Comparison of ENCODE assay signal across 19 cellular contexts in genomic region chr6:108644252-108644651, GRCh38.
"Had no signal": no experiment of that assay in that cellular context is flagged by ENCODE, and none has a peak within 500 bp of the region (broad histone marks: within the 10 kb centered on the region; RNA-seq: fewer than 3 reads in every experiment).

No MANE protein-coding gene starts in this region.

- H3K9me3 Mint-ChIP-seq: activated naive CD4-positive, alpha-beta T cell treated with anti-CD3 and anti-CD28 coated beads, Interleukin-2, amount 50 U/mL, for 24 hours; natural killer cell; T-cell; T-helper 2 cell treated with Interferon-gamma antibody and Interleukin-4, amounts not matched to agents 5 μg/mL and 100 μg/mL, for 36 hours had no signal

- H3K36me3 Mint-ChIP-seq: natural killer cell had no signal

- H3K27me3 ChIP-seq: ascending aorta, breast epithelium, colonic mucosa, dorsolateral prefrontal cortex, neutrophil, ovary, right lobe of liver, upper lobe of left lung had no signal

- DNase-seq: activated gamma-delta T cell treated with Interleukin-2 at 50 U/mL for 16 hours; activated T-cell treated with anti-CD3 and anti-CD28 coated beads, Interleukin-2, amount 50 U/mL, for 1 hour; colonic mucosa; dorsolateral prefrontal cortex; kidney; midbrain; natural killer cell; ovary; right lobe of liver; stimulated activated CD4-positive, alpha-beta T cell treated with anti-CD3 and anti-CD28 coated beads, Interleukin-4, amount 100 ng/mL, for 1 hour; stimulated activated naive CD4-positive, alpha-beta T cell treated with Interleukin-2 at 50 U/mL for 16 hours; T-cell; upper lobe of left lung had no signal

- H3K27me3 Mint-ChIP-seq: activated naive CD4-positive, alpha-beta T cell treated with anti-CD3 and anti-CD28 coated beads, Interleukin-2, amount 50 U/mL, for 24 hours; T-cell had no signal

- H3K27ac Mint-ChIP-seq: activated naive CD4-positive, alpha-beta T cell treated with anti-CD3 and anti-CD28 coated beads, Interleukin-2, amount 50 U/mL, for 24 hours; natural killer cell; T-cell; T-helper 2 cell treated with Interferon-gamma antibody and Interleukin-4, amounts not matched to agents 5 μg/mL and 100 μg/mL, for 36 hours had no signal

- H3K4me1 ChIP-seq: colonic mucosa had no signal

- H3K9me3 ChIP-seq: ascending aorta, breast epithelium, colonic mucosa, neutrophil, ovary, right lobe of liver, thoracic aorta, upper lobe of left lung had no signal

- H3K4me3 ChIP-seq: ascending aorta, breast epithelium, colonic mucosa, dorsolateral prefrontal cortex, ovary, right lobe of liver, thoracic aorta, upper lobe of left lung had no signal

- H3K4me3 Mint-ChIP-seq: activated naive CD4-positive, alpha-beta T cell treated with anti-CD3 and anti-CD28 coated beads, Interleukin-2, amount 50 U/mL, for 24 hours; natural killer cell; T-cell; T-helper 2 cell treated with Interferon-gamma antibody and Interleukin-4, amounts not matched to agents 5 μg/mL and 100 μg/mL, for 36 hours had no signal

- H3K36me3 ChIP-seq: breast epithelium, colonic mucosa, neutrophil, ovary, right lobe of liver had no signal

- H3K27ac ChIP-seq: ascending aorta, colonic mucosa, dorsolateral prefrontal cortex, ovary, right lobe of liver, thoracic aorta had no signal

- ATAC-seq: natural killer cell, T-cell had no signal
